ENCODE assay signal across 1 cellular context in genomic region chr2:108360776-108361468, GRCh38.
TF ChIP-seq lines count a peak whose summit lies in the region.

No MANE protein-coding gene starts in this region.

TF ChIP-seq in K562, 482 proteins besides CTCF, POLR2A, EP300 and RAD21 (continued from another document and continues in another):
- no peak for TF ChIP-seq ID3 (CRISPR knock-in tag; IDR thresholded peaks at IDR 0.05)
- TF ChIP-seq ID3 (tag; IDR thresholded peaks at IDR 0.05): peak; percentile 30; the same call in 1 of the 2 replicates
- no peak for TF ChIP-seq ADNP (tag; IDR thresholded peaks at IDR 0.05)
- no peak for TF ChIP-seq DLX4 (CRISPR knock-in tag; IDR thresholded peaks at IDR 0.05)
- no peak for TF ChIP-seq HNRNPL (IDR thresholded peaks at IDR 0.05; ENCODE audit: low read depth, low read length)
- peak; percentile 66; the same call in 1 of the 2 replicates for TF ChIP-seq TEAD4 (IDR thresholded peaks at IDR 0.05; ENCODE audit: low read length)
- TF ChIP-seq TEAD4 (CRISPR knock-in tag; IDR thresholded peaks at IDR 0.05; ENCODE audit: borderline replicate concordance): no peak
- peak; percentile 43; the same call in 1 of the 2 replicates for TF ChIP-seq DPF2 (IDR thresholded peaks at IDR 0.05)
- TF ChIP-seq MAFF (IDR thresholded peaks at IDR 0.05; ENCODE audit: low read length): no peak
- no peak for TF ChIP-seq STAT5B (CRISPR knock-in tag; IDR thresholded peaks at IDR 0.05)
- TF ChIP-seq ZNF41 (CRISPR knock-in tag; conservative IDR thresholded peaks at IDR 0.05): no peak
- no peak for TF ChIP-seq ZNF57 (CRISPR knock-in tag; IDR thresholded peaks at IDR 0.05)
- no peak for TF ChIP-seq ZNF263 (CRISPR knock-in tag; IDR thresholded peaks at IDR 0.05; ENCODE audit: borderline replicate concordance)
- no peak for TF ChIP-seq ZNF75A (CRISPR knock-in tag; IDR thresholded peaks at IDR 0.05)
- TF ChIP-seq FOXJ2 (tag; IDR thresholded peaks at IDR 0.05): peak; percentile 50; the same call in 1 of the 2 replicates
- TF ChIP-seq ATF1 (CRISPR knock-in tag; IDR thresholded peaks at IDR 0.05): no peak
- no peak for TF ChIP-seq ATF1 (tag; IDR thresholded peaks at IDR 0.05)
- TF ChIP-seq ZFP36 (IDR thresholded peaks at IDR 0.05; ENCODE audit: low read depth, low read length, partially characterized antibody): no peak
- TF ChIP-seq E2F1 (CRISPR knock-in tag; IDR thresholded peaks at IDR 0.05): no peak
- TF ChIP-seq E2F8 (IDR thresholded peaks at IDR 0.05; ENCODE audit: low read depth, partially characterized antibody): no peak
- no peak for TF ChIP-seq PPARD (CRISPR knock-in tag; IDR thresholded peaks at IDR 0.05)
- TF ChIP-seq SNIP1 (IDR thresholded peaks at IDR 0.05; ENCODE audit: low read depth): no peak
- peak; percentile 51 for TF ChIP-seq SMARCA4 (IDR thresholded peaks at IDR 0.05)
- TF ChIP-seq SETDB1 (IDR thresholded peaks at IDR 0.05; ENCODE audit: low read length): no peak
- TF ChIP-seq L3MBTL2 (IDR thresholded peaks at IDR 0.05): no peak
- no peak for TF ChIP-seq BRCA1 (IDR thresholded peaks at IDR 0.05)
- no peak for TF ChIP-seq BRCA1 (CRISPR knock-in tag; IDR thresholded peaks at IDR 0.05)
- TF ChIP-seq ZNF512 (tag; IDR thresholded peaks at IDR 0.05): no peak
- no peak for TF ChIP-seq ZKSCAN3 (CRISPR knock-in tag; IDR thresholded peaks at IDR 0.05)
- TF ChIP-seq ZNF274 (IDR thresholded peaks at IDR 0.05; ENCODE audit: borderline replicate concordance, low read depth, low read length): no peak
- peak; percentile 85 for TF ChIP-seq ARID1B (IDR thresholded peaks at IDR 0.05)
- TF ChIP-seq CTBP1 (IDR thresholded peaks at IDR 0.05; ENCODE audit: borderline replicate concordance): peak; percentile 36; the same call in 1 of the 2 replicates
- no peak for TF ChIP-seq GABPB1 (CRISPR knock-in tag; IDR thresholded peaks at IDR 0.05)
- TF ChIP-seq USF1 (CRISPR knock-in tag; IDR thresholded peaks at IDR 0.05): no peak
- no peak for TF ChIP-seq POLR2G (IDR thresholded peaks at IDR 0.05; ENCODE audit: low read depth, low read length)
- TF ChIP-seq MTA2 (IDR thresholded peaks at IDR 0.05; ENCODE audit: low read depth): peak; percentile 54; the same call in 1 of the 2 replicates
- no peak for TF ChIP-seq TAF7 (tag; IDR thresholded peaks at IDR 0.05)
- no peak for TF ChIP-seq PYGO2 (tag; IDR thresholded peaks at IDR 0.05)
- no peak for TF ChIP-seq CBX1 (IDR thresholded peaks at IDR 0.05; ENCODE audit: low read depth)
- TF ChIP-seq NFIX (CRISPR knock-in tag; IDR thresholded peaks at IDR 0.05; ENCODE audit: low read depth): no peak
- TF ChIP-seq EP400 (IDR thresholded peaks at IDR 0.05): no peak
- no peak for TF ChIP-seq MYBL2 (IDR thresholded peaks at IDR 0.05; ENCODE audit: low read depth)
- no peak for TF ChIP-seq MYBL2 (CRISPR knock-in tag; IDR thresholded peaks at IDR 0.05; ENCODE audit: borderline replicate concordance)
- TF ChIP-seq SMAD4 (CRISPR knock-in tag; conservative IDR thresholded peaks at IDR 0.05): 0 out of 2 replicates have a peak, but pooled peaks have one; percentile 28
- no peak for TF ChIP-seq ZFP1 (CRISPR knock-in tag; IDR thresholded peaks at IDR 0.05)
- TF ChIP-seq RAD51 (IDR thresholded peaks at IDR 0.05; ENCODE audit: borderline replicate concordance, low read depth): no peak
- peak; percentile 47 for TF ChIP-seq RFX1 (IDR thresholded peaks at IDR 0.05)
- no peak for TF ChIP-seq KDM5B (IDR thresholded peaks at IDR 0.05; ENCODE audit: insufficient replicate concordance, low read depth, low read length)
- no peak for TF ChIP-seq TCF7 (IDR thresholded peaks at IDR 0.05; ENCODE audit: borderline replicate concordance)
- TF ChIP-seq HDAC3 (IDR thresholded peaks at IDR 0.05; ENCODE audit: borderline replicate concordance, partially characterized antibody): peak; percentile 13
- no peak for TF ChIP-seq AFF1 (IDR thresholded peaks at IDR 0.05; ENCODE audit: low read depth in 1 of 2, partially characterized antibody in 2 of 2)
- TF ChIP-seq HMG20A (CRISPR knock-in tag; conservative IDR thresholded peaks at IDR 0.05): no peak
- no peak for TF ChIP-seq ZKSCAN8 (CRISPR knock-in tag; IDR thresholded peaks at IDR 0.05)
- no peak for TF ChIP-seq ETV5 (CRISPR knock-in tag; IDR thresholded peaks at IDR 0.05; ENCODE audit: low read depth)
- no peak for TF ChIP-seq ESRRB (CRISPR knock-in tag; IDR thresholded peaks at IDR 0.05; ENCODE audit: borderline replicate concordance)
- TF ChIP-seq BRF2 (IDR thresholded peaks at IDR 0.05; ENCODE audit: borderline replicate concordance, insufficient read depth, insufficient read length): no peak
- no peak for TF ChIP-seq RBM22 (IDR thresholded peaks at IDR 0.05; ENCODE audit: low read depth, low read length, poor library complexity, severe bottlenecking)
- TF ChIP-seq IRF2 (CRISPR knock-in tag; IDR thresholded peaks at IDR 0.05): no peak
- no peak for TF ChIP-seq ZBTB17 (CRISPR knock-in tag; IDR thresholded peaks at IDR 0.05)
- TF ChIP-seq ZNF134 (CRISPR knock-in tag; conservative IDR thresholded peaks at IDR 0.05): no peak
- TF ChIP-seq ZNF586 (CRISPR knock-in tag; conservative IDR thresholded peaks at IDR 0.05): no peak
- no peak for TF ChIP-seq ELF4 (CRISPR knock-in tag; IDR thresholded peaks at IDR 0.05)
- TF ChIP-seq VEZF1 (CRISPR knock-in tag; IDR thresholded peaks at IDR 0.05): no peak
- TF ChIP-seq MTA3 (IDR thresholded peaks at IDR 0.05; ENCODE audit: borderline replicate concordance): no peak
- TF ChIP-seq CAMTA2 (CRISPR knock-in tag; conservative IDR thresholded peaks at IDR 0.05): no peak
- TF ChIP-seq BRD4 (IDR thresholded peaks at IDR 0.05): no peak
- no peak for TF ChIP-seq GATAD2A (IDR thresholded peaks at IDR 0.05)
